In genomic region chr2:107989445-107989844, GRCh38 we compare ENCODE assay signal across 22 cellular contexts. TPM values are rescaled to one million over a fixed set of nuclear protein-coding genes. Genes with fewer than 3 reads are reported as not detected.
DNase-seq lines count a peak whose midpoint lies in the region; TF ChIP-seq lines count a peak whose summit lies in the region.
"Had no signal": no experiment of that assay in that cellular context is flagged by ENCODE, and none has a peak within 500 bp of the region (broad histone marks: within the 10 kb centered on the region; RNA-seq: fewer than 3 reads in every experiment).

No MANE protein-coding gene starts in this region.

- no peak overlapping the region for H3K27ac Mint-ChIP-seq in nephron
- no peak overlapping the region for H3K27ac Mint-ChIP-seq in T-helper 2 cell treated with Interferon-gamma antibody and Interleukin-4, amounts not matched to agents 5 μg/mL and 100 μg/mL, for 36 hours
- H3K27ac Mint-ChIP-seq: B cell; CD4-positive, CD25-positive, alpha-beta regulatory T cell; CD8-positive, alpha-beta T cell; GM23338 had no signal

- no peaks in the 10 kb centered on the region for H3K9me3 Mint-ChIP-seq in nephron
- H3K9me3 Mint-ChIP-seq in T-helper 2 cell treated with Interferon-gamma antibody and Interleukin-4, amounts not matched to agents 5 μg/mL and 100 μg/mL, for 36 hours = no peaks in the 10 kb centered on the region
- H3K9me3 Mint-ChIP-seq: CD8-positive, alpha-beta T cell; GM23338 had no signal

- no peak for TF ChIP-seq CTCF in nephron (IDR thresholded peaks at IDR 0.05; ENCODE audit: unreplicated experiment in 3 of 3)

- H3K4me1 Mint-ChIP-seq in nephron = peaks cover 11% of the 10 kb centered on the region
- H3K4me1 Mint-ChIP-seq in T-helper 2 cell treated with Interferon-gamma antibody and Interleukin-4, amounts not matched to agents 5 μg/mL and 100 μg/mL, for 36 hours (ENCODE audit: low read depth) = no peaks in the 10 kb centered on the region
- H3K4me1 Mint-ChIP-seq: B cell; CD4-positive, CD25-positive, alpha-beta regulatory T cell had no signal

- H3K4me3 Mint-ChIP-seq in nephron = peak overlapping the region in 2 of 3 experiments; percentile 36 to 42
- H3K4me3 Mint-ChIP-seq in T-helper 2 cell treated with Interferon-gamma antibody and Interleukin-4, amounts not matched to agents 5 μg/mL and 100 μg/mL, for 36 hours = no peak overlapping the region
- H3K4me3 Mint-ChIP-seq: B cell; CD4-positive, CD25-positive, alpha-beta regulatory T cell; CD8-positive, alpha-beta T cell; GM23338 had no signal

- no peaks in the 10 kb centered on the region for H3K36me3 Mint-ChIP-seq in nephron (ENCODE audit: low read depth)
- no peaks in the 10 kb centered on the region for H3K36me3 Mint-ChIP-seq in T-helper 2 cell treated with Interferon-gamma antibody and Interleukin-4, amounts not matched to agents 5 μg/mL and 100 μg/mL, for 36 hours (ENCODE audit: low read depth)
- H3K36me3 Mint-ChIP-seq: CD4-positive, CD25-positive, alpha-beta regulatory T cell; CD8-positive, alpha-beta T cell had no signal

- H2AFZ ChIP-seq in ACC112 (ENCODE audit: low read length, unreplicated experiment) = no peak overlapping the region
- H2AFZ ChIP-seq: GM23338 had no signal

- no peaks in the 10 kb centered on the region for H3K79me2 ChIP-seq in ACC112 (ENCODE audit: control insufficient read depth, insufficient read depth, low read length, unreplicated experiment)

- no peaks in the 10 kb centered on the region for H3K4me1 ChIP-seq in ACC112 (ENCODE audit: control insufficient read depth, insufficient read depth, low read length, unreplicated experiment)
- H3K4me1 ChIP-seq: BLaER1, Caco-2 had no signal

- DNase-seq in H7 (peak; percentile 14), SHP77 (lab: John Stamatoyannopoulos, UW) (no peak), superior temporal gyrus (ENCODE audit: extremely low spot score) (no peak), NCI-H2081 treated with DMSO at 0.1 percent for 48 hours (lab: John Stamatoyannopoulos, UW) (no peak)
- DNase-seq in T-helper 2 cell treated with Interferon-gamma antibody and Interleukin-4, amounts not matched to agents 5 μg/mL and 100 μg/mL, for 36 hours (ENCODE audit: low spot score) = no peak
- DNase-seq: 8988T; Caco-2; CD4-positive, CD25-positive, alpha-beta regulatory T cell; CD8-positive, alpha-beta T cell; DMS153; DND-41; EL; GDM1; HCEC 1CT had no signal

- 0 out of 2 replicates have a peak overlapping the region, but pooled peaks have one; percentile 9 for H3K4me3 ChIP-seq in ACC112 (ENCODE audit: low read depth, low read length)
- no peak overlapping the region for H3K4me3 ChIP-seq in H7 (ENCODE audit: insufficient read depth, low read depth, low read length)
- H3K4me3 ChIP-seq: BLaER1, GM12878, GM23338 had no signal

- H3K27me3 ChIP-seq in ACC112 (ENCODE audit: insufficient read depth, low read length) (peaks cover 48% of the 10 kb centered on the region), H7 (ENCODE audit: control insufficient read depth, insufficient read depth, low read length) (peaks cover 28% of the 10 kb centered on the region)
- H3K27me3 ChIP-seq: BLaER1 had no signal

- no peak overlapping the region for H3K27ac ChIP-seq in ACC112 (ENCODE audit: low read depth, low read length)
- H3K27ac ChIP-seq: BLaER1, C4-2B had no signal

- H3K36me3 ChIP-seq in ACC112 (ENCODE audit: insufficient read depth, low read length) (no peaks in the 10 kb centered on the region), H7 (replicated peaks; ENCODE audit: control insufficient read depth, insufficient read depth, low read length) (no peaks in the 10 kb centered on the region)
- H3K36me3 ChIP-seq: BLaER1 had no signal

- peaks cover 48% of the 10 kb centered on the region for H3K27me3 Mint-ChIP-seq in nephron (ENCODE audit: low read depth)
- H3K27me3 Mint-ChIP-seq in T-helper 2 cell treated with Interferon-gamma antibody and Interleukin-4, amounts not matched to agents 5 μg/mL and 100 μg/mL, for 36 hours (ENCODE audit: low read depth) = peaks cover 10% of the 10 kb centered on the region

RNA-seq across cellular contexts. Expression of gene SLC5A7, which starts 3.1 kb away (rescaled TPM):
- 0.03 TPM in 1 of 2 replicates, not detected in the other for total RNA-seq in H7 (2014; rRNA removed; shearing (Covaris generic))
- total RNA-seq: A673; B cell; Caco-2; CD4-positive, CD25-positive, alpha-beta regulatory T cell; CD8-positive, alpha-beta T cell; GM12878 had no signal
